Comparison of ENCODE assay signal across 38 cellular contexts in the genomic region with DNA sequence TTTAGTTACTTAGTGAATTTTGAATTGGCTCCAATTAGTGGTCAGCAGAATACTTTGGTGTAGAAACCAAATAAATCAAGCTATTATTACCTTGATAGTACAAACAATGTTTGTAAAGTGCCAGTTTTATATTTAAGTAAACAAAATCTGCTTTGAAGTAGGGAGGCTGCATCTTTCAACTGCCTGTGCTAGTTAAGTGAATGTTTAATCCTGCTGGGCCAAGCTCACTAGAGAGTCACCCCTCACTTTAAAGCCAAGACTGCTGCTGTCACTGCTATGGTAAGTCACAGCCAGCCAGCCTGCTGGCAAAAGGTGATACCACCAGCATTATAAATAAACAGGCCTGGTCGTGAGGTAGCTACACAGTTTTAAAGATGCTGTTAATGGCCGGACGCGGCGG. TPM values are rescaled to one million over a fixed set of nuclear protein-coding genes. Genes with fewer than 3 reads are reported as not detected.
"Had no signal": no experiment of that assay in that cellular context is flagged by ENCODE, and none has a peak within 500 bp of the region (broad histone marks: within the 10 kb centered on the region; RNA-seq: fewer than 3 reads in every experiment).

No MANE protein-coding gene starts in this region.

- H3K4me3 ChIP-seq: Peyer's patch, SJSA1 had no signal

- H3K27ac Mint-ChIP-seq: activated CD4-positive, alpha-beta memory T cell treated with anti-CD3 and anti-CD28 coated beads for 36 hours; activated CD4-positive, alpha-beta T cell treated with anti-CD3 and anti-CD28 coated beads for 36 hours; activated CD4-positive, alpha-beta T cell treated with anti-CD3 and anti-CD28 coated beads, Interleukin-2, amount 10 ng/mL, durations not matched to agents 7 days and 5 days; activated naive CD4-positive, alpha-beta T cell treated with anti-CD3 and anti-CD28 coated beads, Interleukin-2, amount 10 ng/mL, durations not matched to agents 7 days and 5 days; activated naive CD8-positive, alpha-beta T cell; activated naive CD8-positive, alpha-beta T cell treated with anti-CD3 and anti-CD28 coated beads, Interleukin-2, amount 50 U/mL, for 24 hours; activated T-helper 1 cell treated with anti-CD3 and anti-CD28 coated beads, Interleukin-12 subunit alpha, Interleukin-12 subunit beta, Interleukin-2, Interleukin-4 antibody, amounts not matched to agents 30 ng/mL and 10 ng/mL and 1 ng/mL, durations not matched to agents 14 hours and 24 hours and 36 hours; T-helper 1 cell treated with Interleukin-12 subunit alpha and Interleukin-12 subunit beta and Interleukin-4 antibody, amounts not matched to agents 30 μg/mL and 1 μg/mL, for 36 hours; T-helper 2 cell treated with Interferon-gamma antibody and Interleukin-4, amounts not matched to agents 5 μg/mL and 100 μg/mL, for 36 hours; WTC11 had no signal

- H3K27me3 Mint-ChIP-seq: activated CD4-positive, alpha-beta memory T cell treated with anti-CD3 and anti-CD28 coated beads for 36 hours; activated CD4-positive, alpha-beta T cell treated with anti-CD3 and anti-CD28 coated beads for 36 hours; activated CD4-positive, alpha-beta T cell treated with anti-CD3 and anti-CD28 coated beads, Interleukin-2, amount 10 ng/mL, durations not matched to agents 7 days and 5 days; activated naive CD4-positive, alpha-beta T cell treated with anti-CD3 and anti-CD28 coated beads, Interleukin-2, amount 10 ng/mL, durations not matched to agents 7 days and 5 days; activated naive CD8-positive, alpha-beta T cell; activated naive CD8-positive, alpha-beta T cell treated with anti-CD3 and anti-CD28 coated beads, Interleukin-2, amount 50 U/mL, for 24 hours had no signal

- ATAC-seq: activated CD4-positive, alpha-beta T cell treated with anti-CD3 and anti-CD28 coated beads for 36 hours; activated CD4-positive, CD25-positive, alpha-beta regulatory T cell treated with anti-CD3 and anti-CD28 coated beads, Interleukin-2, amount 50 U/mL, for 24 hours; activated naive CD8-positive, alpha-beta T cell treated with anti-CD3 and anti-CD28 coated beads, Interleukin-2, amount 50 U/mL, for 24 hours; activated T-cell treated with anti-CD3 and anti-CD28 coated beads, Interleukin-2, amount 50 U/mL, for 4 hours; PC-3; WTC11 had no signal

- H3K36me3 Mint-ChIP-seq: activated CD4-positive, alpha-beta memory T cell treated with anti-CD3 and anti-CD28 coated beads for 36 hours; activated naive CD4-positive, alpha-beta T cell treated with anti-CD3 and anti-CD28 coated beads, Interleukin-2, amount 10 ng/mL, durations not matched to agents 7 days and 5 days; activated naive CD8-positive, alpha-beta T cell; WTC11 had no signal

- DNase-seq: activated CD4-positive, alpha-beta memory T cell treated with anti-CD3 and anti-CD28 coated beads for 36 hours; activated CD4-positive, alpha-beta T cell treated with anti-CD3 and anti-CD28 coated beads for 36 hours; activated CD4-positive, alpha-beta T cell treated with anti-CD3 and anti-CD28 coated beads, Interleukin-2, amount 10 ng/mL, durations not matched to agents 7 days and 5 days; activated CD8-positive, alpha-beta memory T cell treated with anti-CD3 and anti-CD28 coated beads, Interleukin-2, amount 50 U/mL, for 4 hours; activated naive CD4-positive, alpha-beta T cell treated with anti-CD3 and anti-CD28 coated beads, Interleukin-2, amount 10 ng/mL, durations not matched to agents 7 days and 5 days; activated naive CD8-positive, alpha-beta T cell treated with anti-CD3 and anti-CD28 coated beads, Interleukin-2, amount 50 U/mL, for 24 hours; activated T-cell treated with anti-CD3 and anti-CD28 coated beads for 4 hours; activated T-cell treated with anti-CD3 and anti-CD28 coated beads, Interleukin-2, amount 50 U/mL, for 4 hours; anterior cingulate cortex; brain microvascular endothelial cell; central memory CD4-positive, alpha-beta T cell; Kasumi-1; MG63; NCI-H1048; NCI-H1105 treated with DMSO at 0.1 percent for 48 hours; NCI-H146; NCI-H187; NCI-H2029 treated with DMSO at 0.1 percent for 48 hours; NCI-H2107; NCI-H2171 treated with DMSO at 0.1 percent for 48 hours; NCI-H2227 treated with DMSO at 0.1 percent for 48 hours; NCI-H446; NCI-H510A treated with DMSO at 0.1 percent for 48 hours; NCI-H526 treated with DMSO at 0.1 percent for 48 hours; NCI-H82; NK-92 treated with Interleukin-12 subunit alpha and Interleukin-12 subunit beta, amount 100 ng/mL, for 24 hours; PC-3; Peyer's patch; RPMI8226; SHP77 treated with DMSO at 0.1 percent for 48 hours; SK-N-SH had no signal

- H3K9me3 Mint-ChIP-seq: activated CD4-positive, alpha-beta memory T cell treated with anti-CD3 and anti-CD28 coated beads for 36 hours; activated CD4-positive, alpha-beta T cell treated with anti-CD3 and anti-CD28 coated beads, Interleukin-2, amount 10 ng/mL, durations not matched to agents 7 days and 5 days; activated naive CD4-positive, alpha-beta T cell treated with anti-CD3 and anti-CD28 coated beads, Interleukin-2, amount 10 ng/mL, durations not matched to agents 7 days and 5 days; activated naive CD8-positive, alpha-beta T cell treated with anti-CD3 and anti-CD28 coated beads, Interleukin-2, amount 50 U/mL, for 24 hours; activated T-cell treated with anti-CD3 and anti-CD28 coated beads, Interleukin-2, amount 50 U/mL, for 4 hours; activated T-helper 1 cell treated with anti-CD3 and anti-CD28 coated beads, Interleukin-12 subunit alpha, Interleukin-12 subunit beta, Interleukin-2, Interleukin-4 antibody, amounts not matched to agents 30 ng/mL and 10 ng/mL and 1 ng/mL, durations not matched to agents 14 hours and 24 hours and 36 hours; T-helper 1 cell treated with Interleukin-12 subunit alpha and Interleukin-12 subunit beta and Interleukin-4 antibody, amounts not matched to agents 30 μg/mL and 1 μg/mL, for 36 hours; T-helper 2 cell treated with Interferon-gamma antibody and Interleukin-4, amounts not matched to agents 5 μg/mL and 100 μg/mL, for 36 hours; WTC11 had no signal

- H3K9me3 ChIP-seq: MG63, Peyer's patch, SJSA1, SK-N-SH had no signal

- H3K4me1 Mint-ChIP-seq: activated naive CD4-positive, alpha-beta T cell treated with anti-CD3 and anti-CD28 coated beads, Interleukin-2, amount 10 ng/mL, durations not matched to agents 7 days and 5 days; WTC11 had no signal

- H3K27ac ChIP-seq: brain microvascular endothelial cell, Peyer's patch, SJSA1 had no signal

- H3K4me1 ChIP-seq: SJSA1 had no signal

- H3K4me3 Mint-ChIP-seq: activated CD4-positive, alpha-beta memory T cell treated with anti-CD3 and anti-CD28 coated beads for 36 hours; activated CD4-positive, alpha-beta T cell treated with anti-CD3 and anti-CD28 coated beads for 36 hours; activated CD4-positive, alpha-beta T cell treated with anti-CD3 and anti-CD28 coated beads, Interleukin-2, amount 10 ng/mL, durations not matched to agents 7 days and 5 days; activated naive CD4-positive, alpha-beta T cell treated with anti-CD3 and anti-CD28 coated beads, Interleukin-2, amount 10 ng/mL, durations not matched to agents 7 days and 5 days; activated naive CD8-positive, alpha-beta T cell; activated T-helper 1 cell treated with anti-CD3 and anti-CD28 coated beads, Interleukin-12 subunit alpha, Interleukin-12 subunit beta, Interleukin-2, Interleukin-4 antibody, amounts not matched to agents 30 ng/mL and 10 ng/mL and 1 ng/mL, durations not matched to agents 14 hours and 24 hours and 36 hours; T-helper 1 cell treated with Interleukin-12 subunit alpha and Interleukin-12 subunit beta and Interleukin-4 antibody, amounts not matched to agents 30 μg/mL and 1 μg/mL, for 36 hours; T-helper 2 cell treated with Interferon-gamma antibody and Interleukin-4, amounts not matched to agents 5 μg/mL and 100 μg/mL, for 36 hours; WTC11 had no signal

- H3K36me3 ChIP-seq: brain microvascular endothelial cell, MG63, Peyer's patch, SJSA1 had no signal

- H3K27me3 ChIP-seq: brain microvascular endothelial cell, MG63, Peyer's patch, SJSA1 had no signal

RNA-seq across cellular contexts. Expression of gene CFAP126, which starts 10.3 kb away (rescaled TPM):
- total RNA-seq: activated CD4-positive, alpha-beta T cell treated with anti-CD3 and anti-CD28 coated beads for 36 hours; activated CD4-positive, alpha-beta T cell treated with anti-CD3 and anti-CD28 coated beads, Interleukin-2, amount 10 ng/mL, durations not matched to agents 7 days and 5 days; activated T-cell treated with anti-CD3 and anti-CD28 coated beads, Interleukin-2, amount 50 U/mL, for 4 hours; activated T-helper 1 cell treated with anti-CD3 and anti-CD28 coated beads, Interleukin-12 subunit alpha, Interleukin-12 subunit beta, Interleukin-2, Interleukin-4 antibody, amounts not matched to agents 30 ng/mL and 10 ng/mL and 1 ng/mL, durations not matched to agents 14 hours and 24 hours and 36 hours; PC-3; Peyer's patch; SJSA1; WTC11 had no signal
